Comparison of ENCODE assay signal across 8 cellular contexts in genomic region chr3:183697610-183698317, GRCh38. TPM values are rescaled to one million over a fixed set of nuclear protein-coding genes. Genes with fewer than 3 reads are reported as not detected.
DNase-seq lines count a peak whose midpoint lies in the region; ATAC-seq and TF ChIP-seq lines count a peak whose summit lies in the region.

YEATS2 (plus strand) TSS chr3:183697797; CDS start chr3:183715163, 17,366 bp downstream.

- H3K4me2 ChIP-seq in DOHH2 (ENCODE audit: low read length): peak within 1 kb of the TSS; percentile 81

- peak within 1 kb of the TSS; percentile 82 for H3K4me3 ChIP-seq in DOHH2 (ENCODE audit: low read length)
- peak within 1 kb of the TSS; percentile 96 for H3K4me3 ChIP-seq in Jurkat, Clone E6-1 (ENCODE audit: low read length)
- H3K4me3 ChIP-seq in neuron (ENCODE audit: low read length): peak within 1 kb of the TSS; percentile 95

- H3K27ac ChIP-seq in DOHH2 (ENCODE audit: low read depth, low read length): peak within 1 kb of the TSS; percentile 78

- H3K9me2 ChIP-seq in DOHH2 (replicated peaks; ENCODE audit: control insufficient read depth, low read length): no peaks in the 10 kb centered on the region

- peaks cover 6% of the 10 kb centered on the region; the same call in 1 of the 2 replicates for H3F3A ChIP-seq in DOHH2 (ENCODE audit: control insufficient read depth, insufficient read depth)

- H3K79me2 ChIP-seq in DOHH2 (ENCODE audit: control insufficient read depth, low read length): peaks cover 57% of the 10 kb centered on the region

- no peak for TF ChIP-seq CTCF in DOHH2 (IDR thresholded peaks at IDR 0.05; ENCODE audit: low read depth, low read length, poor library complexity, severe bottlenecking)

- peaks cover 32% of the 10 kb centered on the region for H3K4me1 ChIP-seq in DOHH2 (ENCODE audit: control insufficient read depth, low read length)
- peaks cover 19% of the 10 kb centered on the region for H3K4me1 ChIP-seq in neuron (ENCODE audit: insufficient read depth, low read length)

- H3K27me3 ChIP-seq in DOHH2 (ENCODE audit: control insufficient read depth, low read length) (no peaks in the 10 kb centered on the region), neuron (ENCODE audit: insufficient read depth, low read length) (no peaks in the 10 kb centered on the region)

- H3K36me3 ChIP-seq in DOHH2 (ENCODE audit: control insufficient read depth, low read length): peaks cover 30% of the 10 kb centered on the region
- peaks cover 9% of the 10 kb centered on the region for H3K36me3 ChIP-seq in neuron (ENCODE audit: insufficient read depth, low read length)

- no peaks in the 10 kb centered on the region for H3K9me3 ChIP-seq in DOHH2 (ENCODE audit: control insufficient read depth, insufficient read depth, low read length)
- H3K9me3 ChIP-seq in neuron (ENCODE audit: low read length): no peaks in the 10 kb centered on the region

- peak; percentile 79 for ATAC-seq in GM21619 (IDR thresholded peaks at IDR 0.05; ENCODE audit: unreplicated experiment)

- peaks cover 20% of the 10 kb centered on the region for H4K20me1 ChIP-seq in DOHH2 (ENCODE audit: control insufficient read depth, insufficient read depth, low read depth, low read length)

- peak within 1 kb of the TSS; percentile 52 for H2AFZ ChIP-seq in neuron (ENCODE audit: low read depth, low read length)

- DNase-seq in Jurkat, Clone E6-1 (ENCODE audit: low read depth, low spot score): peak; percentile 51
- DNase-seq in SHP77 treated with DMSO at 0.1 percent for 48 hours (lab: John Stamatoyannopoulos, UW) (peak; percentile 43), activated gamma-delta T cell treated with Interleukin-2 at 50 U/mL for 16 hours (peak; percentile 54), foreskin melanocyte (peak; percentile 42), stromal cell of bone marrow (ENCODE audit: low read depth) (peak; percentile 41)

RNA-seq across cellular contexts. Expression of gene YEATS2, which starts in this region (rescaled TPM):
- polyA plus RNA-seq in Jurkat, Clone E6-1 (2012; ENCODE audit: insufficient read depth, insufficient read length): 33.6 TPM

Comparison
In these comparisons a context has a peak if more than half of its experiments do, and no peak if none do; other contexts are left out.
1. Peak in every context shown above with its lines: DNase-seq, ATAC-seq, H3K4me3 ChIP-seq and H3K27ac ChIP-seq.